Comparison of ENCODE assay signal across 12 cellular contexts in the genomic region with DNA sequence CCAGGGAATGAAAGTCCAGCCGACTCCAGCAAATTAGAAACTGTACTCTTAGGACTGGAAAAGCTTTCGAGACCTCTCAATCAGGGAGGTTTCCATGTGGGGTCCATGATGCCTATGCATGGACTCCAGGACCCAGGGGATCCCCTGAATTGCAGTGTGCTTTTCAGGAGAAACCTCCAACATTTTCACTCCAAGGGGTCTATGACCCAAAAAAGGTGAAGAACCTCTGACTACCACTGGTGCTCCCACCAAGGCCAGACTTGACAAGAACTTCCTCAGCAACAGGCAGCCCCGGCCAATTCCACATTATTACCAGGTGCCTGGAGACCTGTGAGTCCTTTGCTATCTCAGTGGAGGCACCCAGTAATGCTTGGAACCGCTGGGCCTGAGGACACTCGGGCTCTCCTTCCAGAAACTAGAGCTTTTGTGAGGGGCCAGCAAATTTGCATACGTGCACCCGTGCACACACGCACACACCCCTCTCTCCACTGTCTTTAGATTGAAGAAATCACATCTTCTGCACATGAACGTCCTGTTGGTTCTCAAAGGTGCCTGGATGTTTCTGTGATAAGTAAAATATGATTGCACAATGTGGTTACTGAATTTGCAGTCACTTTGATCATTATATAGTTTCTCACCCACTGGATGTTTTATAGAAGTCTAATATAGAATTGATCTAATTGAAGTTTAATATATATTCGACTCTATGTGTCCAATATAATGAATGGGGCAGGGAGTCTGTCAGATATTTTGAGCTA. TPM values are rescaled to one million over a fixed set of nuclear protein-coding genes. Genes with fewer than 3 reads are reported as not detected.
DNase-seq lines count a peak whose midpoint lies in the region; ATAC-seq, FAIRE-seq and TF ChIP-seq lines count a peak whose summit lies in the region.
"Had no signal": no experiment of that assay in that cellular context is flagged by ENCODE, and none has a peak within 500 bp of the region (broad histone marks: within the 10 kb centered on the region; RNA-seq: fewer than 3 reads in every experiment).

No MANE protein-coding gene starts in this region.

- peaks cover 36% of the 10 kb centered on the region for H3K4me1 Mint-ChIP-seq in dendritic cell treated with granulocyte-macrophage colony-stimulating factor and Interleukin-4, amounts not matched to agents 40 ng/mL and 50 ng/mL, for 4 days (ENCODE audit: low read depth)
- H3K4me1 Mint-ChIP-seq in stimulated activated memory B cell treated with anti-CD40 and anti-IgM and Interleukin-4, amounts not matched to agents 10 μg/mL and 1 μg/mL and 100 μg/mL, for 72 hours: peaks cover 70% of the 10 kb centered on the region

- H3K4me1 ChIP-seq in OCI-LY3 (ENCODE audit: low read length) (peaks cover 57% of the 10 kb centered on the region), kidney (ENCODE audit: control insufficient read depth in 1 of 2, insufficient read depth in 1 of 2, low read depth in 1 of 2, low read length in 2 of 2) (peaks cover 6 to 20% of the 10 kb centered on the region in 2 donors)
- H3K4me1 ChIP-seq: HAP-1 had no signal

- H3K27ac Mint-ChIP-seq in dendritic cell treated with granulocyte-macrophage colony-stimulating factor and Interleukin-4, amounts not matched to agents 40 ng/mL and 50 ng/mL, for 4 days: no peak overlapping the region
- H3K27ac Mint-ChIP-seq in stimulated activated memory B cell treated with anti-CD40 and anti-IgM and Interleukin-4, amounts not matched to agents 10 μg/mL and 1 μg/mL and 100 μg/mL, for 72 hours: peak overlapping the region; percentile 86
- H3K27ac Mint-ChIP-seq: nephron progenitor cell, WTC11 had no signal

- peak; percentile 2 for ATAC-seq in stimulated activated memory B cell treated with anti-CD40 and anti-IgM and Interleukin-4, amounts not matched to agents 10 μg/mL and 1 μg/mL and 100 μg/mL, for 72 hours
- ATAC-seq in GM21737 (IDR thresholded peaks at IDR 0.05; ENCODE audit: unreplicated experiment): no peak
- no peak for ATAC-seq in GM21528 (IDR thresholded peaks at IDR 0.05; ENCODE audit: low FRiP score, unreplicated experiment)

- no peaks in the 10 kb centered on the region for H3K9me3 Mint-ChIP-seq in dendritic cell treated with granulocyte-macrophage colony-stimulating factor and Interleukin-4, amounts not matched to agents 40 ng/mL and 50 ng/mL, for 4 days
- no peaks in the 10 kb centered on the region for H3K9me3 Mint-ChIP-seq in stimulated activated memory B cell treated with anti-CD40 and anti-IgM and Interleukin-4, amounts not matched to agents 10 μg/mL and 1 μg/mL and 100 μg/mL, for 72 hours

- DNase-seq in DMS79 treated with DMSO at 0.1 percent for 48 hours (lab: John Stamatoyannopoulos, UW): peak; percentile 33
- no peak for DNase-seq in DMS79 (lab: John Stamatoyannopoulos, UW)
- DNase-seq in kidney: no peak

- 0 out of 2 replicates have a peak overlapping the region, but pooled peaks have one; percentile 4 for H2AFZ ChIP-seq in OCI-LY3 (ENCODE audit: low read depth, low read length)

- H3K27me3 ChIP-seq in OCI-LY3 (ENCODE audit: low read depth, low read length): peaks cover 10% of the 10 kb centered on the region; the same call in 1 of the 2 replicates
- H3K27me3 ChIP-seq: cardiac muscle cell had no signal

- H3K36me3 ChIP-seq in OCI-LY3 (replicated peaks; ENCODE audit: low read depth, low read length) (no peaks in the 10 kb centered on the region), kidney (ENCODE audit: control insufficient read depth in 1 of 2, insufficient read depth in 2 of 2, low read length in 2 of 2) (no peaks in the 10 kb centered on the region)
- H3K36me3 ChIP-seq: cardiac muscle cell, HAP-1 had no signal

- H3K27ac ChIP-seq in OCI-LY3 (ENCODE audit: low read length) (peak overlapping the region; percentile 97), kidney (ENCODE audit: low read depth in 2 of 2, low read length in 2 of 2) (no peak overlapping the region)
- H3K27ac ChIP-seq: cardiac muscle cell had no signal

- H4K20me1 ChIP-seq in OCI-LY3 (ENCODE audit: insufficient read depth, low read length): no peaks in the 10 kb centered on the region

- TF ChIP-seq CTCF in OCI-LY3 (IDR thresholded peaks at IDR 0.05; ENCODE audit: low read depth, low read length) (no peak), kidney (IDR thresholded peaks at IDR 0.05; ENCODE audit: borderline replicate concordance, extremely low read depth, insufficient read depth) (no peak)

- H3K4me3 Mint-ChIP-seq in dendritic cell treated with granulocyte-macrophage colony-stimulating factor and Interleukin-4, amounts not matched to agents 40 ng/mL and 50 ng/mL, for 4 days: peak overlapping the region; percentile 44
- H3K4me3 Mint-ChIP-seq in stimulated activated memory B cell treated with anti-CD40 and anti-IgM and Interleukin-4, amounts not matched to agents 10 μg/mL and 1 μg/mL and 100 μg/mL, for 72 hours: peak overlapping the region; percentile 56
- H3K4me3 Mint-ChIP-seq: nephron progenitor cell, WTC11 had no signal

- peak overlapping the region; percentile 44 for H3K9ac ChIP-seq in OCI-LY3 (ENCODE audit: low read length)
- H3K9ac ChIP-seq in kidney (ENCODE audit: low read length in 2 of 2): no peak overlapping the region

- H3K9me3 ChIP-seq in OCI-LY3 (ENCODE audit: insufficient read depth, low read length) (peaks cover 35% of the 10 kb centered on the region; the same call in 1 of the 2 replicates), kidney (ENCODE audit: control insufficient read depth in 1 of 2, low read length in 2 of 2) (no peaks in the 10 kb centered on the region)
- H3K9me3 ChIP-seq: HAP-1 had no signal

- no peak for FAIRE-seq in kidney (lab: Jason Lieb, UNC)

- H3K36me3 Mint-ChIP-seq in dendritic cell treated with granulocyte-macrophage colony-stimulating factor and Interleukin-4, amounts not matched to agents 40 ng/mL and 50 ng/mL, for 4 days (ENCODE audit: low read depth): no peaks in the 10 kb centered on the region
- H3K36me3 Mint-ChIP-seq in stimulated activated memory B cell treated with anti-CD40 and anti-IgM and Interleukin-4, amounts not matched to agents 10 μg/mL and 1 μg/mL and 100 μg/mL, for 72 hours: no peaks in the 10 kb centered on the region

- peak overlapping the region; percentile 39 for H3K4me3 ChIP-seq in OCI-LY3 (ENCODE audit: low read length)
- H3K4me3 ChIP-seq in kidney (ENCODE audit: low read length in 2 of 2): no peak overlapping the region
- H3K4me3 ChIP-seq: cardiac muscle cell, HAP-1 had no signal

- peak overlapping the region; percentile 84 for H3K4me2 ChIP-seq in OCI-LY3 (ENCODE audit: low read length)

- no peaks in the 10 kb centered on the region for H3K79me2 ChIP-seq in OCI-LY3 (ENCODE audit: low read length)

- H3K27me3 Mint-ChIP-seq in dendritic cell treated with granulocyte-macrophage colony-stimulating factor and Interleukin-4, amounts not matched to agents 40 ng/mL and 50 ng/mL, for 4 days: peaks cover 44% of the 10 kb centered on the region
- no peaks in the 10 kb centered on the region for H3K27me3 Mint-ChIP-seq in stimulated activated memory B cell treated with anti-CD40 and anti-IgM and Interleukin-4, amounts not matched to agents 10 μg/mL and 1 μg/mL and 100 μg/mL, for 72 hours

- intact Hi-C loops in dendritic cell treated with granulocyte-macrophage colony-stimulating factor and Interleukin-4, amounts not matched to agents 40 ng/mL and 50 ng/mL, for 4 days (cut with micrococcal nuclease): loop anchor here (1.0 kb wide), 2 partner anchors 96 to 109 kb away; no protein-coding TSS in a partner anchor
- intact Hi-C loops in kidney (cut with DNase I): loop anchor here (5.0 kb wide), 1 partner anchor 95 kb away; no protein-coding TSS in a partner anchor

RNA-seq across cellular contexts. Expression of a gene that starts 54.7 kb away (rescaled TPM):
- 111 TPM for total RNA-seq in kidney
- polyA plus RNA-seq in kidney (ENCODE audit: insufficient read depth, low read depth, low replicate concordance): 90.8 TPM
